In the genomic region with DNA sequence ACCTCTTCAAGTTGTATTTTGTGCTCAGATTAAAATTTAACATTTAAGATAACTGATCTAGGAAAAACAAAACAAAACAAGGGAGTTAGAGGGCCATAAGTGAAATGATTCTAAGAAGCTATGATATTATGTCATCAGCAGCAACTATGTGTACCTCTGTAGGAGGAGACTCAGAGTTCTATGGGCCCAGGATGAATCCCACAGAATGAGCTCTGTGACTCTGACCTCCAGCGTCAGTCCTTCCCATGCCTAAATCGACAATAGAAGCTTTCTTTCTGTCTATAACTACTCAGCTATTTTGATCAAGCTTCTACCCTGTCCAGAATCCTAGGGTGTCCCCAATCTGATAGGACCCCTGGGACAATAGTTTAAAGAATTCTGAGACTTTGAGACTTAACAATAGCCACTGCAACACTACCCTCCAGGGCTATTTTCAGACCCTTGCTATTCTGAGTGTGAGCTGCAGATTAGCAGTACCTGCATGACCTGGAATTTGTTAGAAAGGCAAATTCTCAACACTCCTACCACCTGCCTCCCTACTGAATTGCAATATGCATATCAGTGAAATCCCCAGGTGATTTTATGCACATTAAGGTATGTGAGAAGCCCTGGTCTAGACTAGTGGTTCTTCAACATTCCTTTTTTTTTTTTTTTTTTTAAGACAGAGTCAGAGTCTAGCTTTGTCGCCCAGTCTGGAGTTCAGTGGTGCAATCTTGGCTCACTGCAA, we compare ENCODE assay signal across 1 cellular context.
TF ChIP-seq lines count a peak whose summit lies in the region.

No MANE protein-coding gene starts in this region.

TF ChIP-seq in H1, 55 proteins besides CTCF, POLR2A, EP300 and RAD21 (continued from another document):
- TF ChIP-seq JUN (IDR thresholded peaks at IDR 0.05; ENCODE audit: low read depth, low read length) (no peak), SP1 (IDR thresholded peaks at IDR 0.05; ENCODE audit: low read depth, low read length) (peak; percentile 57), GTF2F1 (IDR thresholded peaks at IDR 0.05; ENCODE audit: borderline replicate concordance, low read depth, low read length) (no peak), BRCA1 (IDR thresholded peaks at IDR 0.05; ENCODE audit: low read depth, low read length) (no peak), SUZ12 (IDR thresholded peaks at IDR 0.05; ENCODE audit: low read length) (no peak), CTBP2 (IDR thresholded peaks at IDR 0.05; ENCODE audit: borderline replicate concordance, insufficient read depth, insufficient read length, low read length) (no peak), POU5F1 (IDR thresholded peaks at IDR 0.05; ENCODE audit: low read depth, low read length) (no peak), GABPA (IDR thresholded peaks at IDR 0.05; ENCODE audit: borderline replicate concordance, insufficient read depth, low read length) (no peak), TAF1 (IDR thresholded peaks at IDR 0.05; ENCODE audit: low read depth, low read length) (no peak), SRF (IDR thresholded peaks at IDR 0.05; ENCODE audit: low read depth, low read length) (no peak), RNF2 (IDR thresholded peaks at IDR 0.05; ENCODE audit: borderline replicate concordance, low read depth, low read length, missing control alignments, poor library complexity, severe bottlenecking) (no peak), BCL11A (IDR thresholded peaks at IDR 0.05; ENCODE audit: low read depth in 2 of 2, low read length in 2 of 2) (no peak), SIRT6 (IDR thresholded peaks at IDR 0.05; ENCODE audit: low read length) (no peak), RFX5 (IDR thresholded peaks at IDR 0.05; ENCODE audit: borderline replicate concordance, low read depth, low read length) (no peak), CBX8 (IDR thresholded peaks at IDR 0.05; ENCODE audit: borderline replicate concordance, low read depth, low read length) (no peak), TEAD4 (IDR thresholded peaks at IDR 0.05; ENCODE audit: low read depth, low read length) (peak; percentile 79), NANOG (IDR thresholded peaks at IDR 0.05; ENCODE audit: insufficient read depth, low read depth, low read length, poor library complexity, severe bottlenecking) (no peak), ASH2L (IDR thresholded peaks at IDR 0.05; ENCODE audit: low read length) (peak; percentile 22), HDAC6 (IDR thresholded peaks at IDR 0.05; ENCODE audit: low read depth, low read length) (no peak), POLR2AphosphoS5 (IDR thresholded peaks at IDR 0.05; ENCODE audit: low read depth, low read length) (no peak), KDM1A (IDR thresholded peaks at IDR 0.05; ENCODE audit: borderline replicate concordance, low read length) (no peak)
- TF ChIP-seq, protein P1, sequence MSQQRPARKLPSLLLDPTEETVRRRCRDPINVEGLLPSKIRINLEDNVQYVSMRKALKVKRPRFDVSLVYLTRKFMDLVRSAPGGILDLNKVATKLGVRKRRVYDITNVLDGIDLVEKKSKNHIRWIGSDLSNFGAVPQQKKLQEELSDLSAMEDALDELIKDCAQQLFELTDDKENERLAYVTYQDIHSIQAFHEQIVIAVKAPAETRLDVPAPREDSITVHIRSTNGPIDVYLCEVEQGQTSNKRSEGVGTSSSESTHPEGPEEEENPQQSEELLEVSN (IDR thresholded peaks at IDR 0.05), result no peak
- TF ChIP-seq, protein P2, sequence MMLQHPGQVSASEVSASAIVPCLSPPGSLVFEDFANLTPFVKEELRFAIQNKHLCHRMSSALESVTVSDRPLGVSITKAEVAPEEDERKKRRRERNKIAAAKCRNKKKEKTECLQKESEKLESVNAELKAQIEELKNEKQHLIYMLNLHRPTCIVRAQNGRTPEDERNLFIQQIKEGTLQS (IDR thresholded peaks at IDR 0.05; ENCODE audit: insufficient read depth, low read depth, low read length), result no peak
- TF ChIP-seq, protein P3, sequence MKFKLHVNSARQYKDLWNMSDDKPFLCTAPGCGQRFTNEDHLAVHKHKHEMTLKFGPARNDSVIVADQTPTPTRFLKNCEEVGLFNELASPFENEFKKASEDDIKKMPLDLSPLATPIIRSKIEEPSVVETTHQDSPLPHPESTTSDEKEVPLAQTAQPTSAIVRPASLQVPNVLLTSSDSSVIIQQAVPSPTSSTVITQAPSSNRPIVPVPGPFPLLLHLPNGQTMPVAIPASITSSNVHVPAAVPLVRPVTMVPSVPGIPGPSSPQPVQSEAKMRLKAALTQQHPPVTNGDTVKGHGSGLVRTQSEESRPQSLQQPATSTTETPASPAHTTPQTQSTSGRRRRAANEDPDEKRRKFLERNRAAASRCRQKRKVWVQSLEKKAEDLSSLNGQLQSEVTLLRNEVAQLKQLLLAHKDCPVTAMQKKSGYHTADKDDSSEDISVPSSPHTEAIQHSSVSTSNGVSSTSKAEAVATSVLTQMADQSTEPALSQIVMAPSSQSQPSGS (IDR thresholded peaks at IDR 0.05; ENCODE audit: low read length), result no peak
